26 cellular contexts compared by ENCODE assay signal in genomic region chr15:92772061-92772460, GRCh38.
"Had no signal": no experiment of that assay in that cellular context is flagged by ENCODE, and none has a peak within 500 bp of the region (broad histone marks: within the 10 kb centered on the region; RNA-seq: fewer than 3 reads in every experiment).

No MANE protein-coding gene starts in this region.

- H3K9me3 Mint-ChIP-seq: activated CD8-positive, alpha-beta T cell treated with anti-CD3 and anti-CD28 coated beads for 36 hours; activated T-cell treated with anti-CD3 and anti-CD28 coated beads, Interleukin-2, amount 50 U/mL, for 4 hours; activated T-helper 17 cell treated with anti-CD3 and anti-CD28 coated beads, Interleukin-2, amount 50 U/mL, for 72 hours; central memory CD8-positive, alpha-beta T cell had no signal

- H3K27ac ChIP-seq: brain microvascular endothelial cell, coronary artery, dorsolateral prefrontal cortex had no signal

- ATAC-seq: activated CD8-positive, alpha-beta T cell treated with anti-CD3 and anti-CD28 coated beads for 36 hours; activated T-cell treated with anti-CD3 and anti-CD28 coated beads, Interleukin-2, amount 50 U/mL, for 4 hours; activated T-helper 17 cell treated with anti-CD3 and anti-CD28 coated beads, Interleukin-2, amount 50 U/mL, for 72 hours; esophagus mucosa; WTC11 had no signal

- H3K4me3 ChIP-seq: coronary artery, dorsolateral prefrontal cortex had no signal

- H3K27me3 ChIP-seq: brain microvascular endothelial cell, dorsolateral prefrontal cortex had no signal

- H3K36me3 Mint-ChIP-seq: activated naive CD8-positive, alpha-beta T cell had no signal

- H3K27me3 Mint-ChIP-seq: activated CD8-positive, alpha-beta T cell treated with anti-CD3 and anti-CD28 coated beads for 36 hours; activated naive CD8-positive, alpha-beta T cell; activated T-helper 17 cell treated with anti-CD3 and anti-CD28 coated beads, Interleukin-2, amount 50 U/mL, for 72 hours; central memory CD8-positive, alpha-beta T cell; dendritic cell treated with granulocyte-macrophage colony-stimulating factor and Interleukin-4, amounts not matched to agents 40 ng/mL and 50 ng/mL, for 4 days had no signal

- H3K36me3 ChIP-seq: brain microvascular endothelial cell had no signal

- DNase-seq: activated CD4-positive, alpha-beta T cell treated with anti-CD3 and anti-CD28 coated beads for 1 hour; activated CD4-positive, alpha-beta T cell treated with anti-CD3 and anti-CD28 coated beads for 4 hours; activated CD4-positive, alpha-beta T cell treated with anti-CD3 and anti-CD28 coated beads, Interleukin-2, amount 50 U/mL, for 1 hour; activated CD4-positive, alpha-beta T cell treated with anti-CD3 and anti-CD28 coated beads, Interleukin-2, amount 50 U/mL, for 48 hours; activated CD8-positive, alpha-beta memory T cell treated with anti-CD3 and anti-CD28 coated beads for 24 hours; activated CD8-positive, alpha-beta T cell treated with anti-CD3 and anti-CD28 coated beads for 36 hours; activated effector memory CD4-positive, alpha-beta T cell treated with Interleukin-2 at 50 U/mL for 16 hours; activated gamma-delta T cell treated with Interleukin-2 at 50 U/mL for 16 hours; activated naive CD4-positive, alpha-beta T cell treated with anti-CD3 and anti-CD28 coated beads, Interleukin-2, amount 50 U/mL, for 16 hours; activated naive CD4-positive, alpha-beta T cell treated with Interleukin-2 at 50 U/mL for 16 hours; activated T-cell treated with anti-CD3 and anti-CD28 coated beads, Interleukin-2, amount 50 U/mL, for 4 hours; amniotic stem cell; anterior cingulate cortex; brain microvascular endothelial cell; dorsolateral prefrontal cortex; effector memory CD4-positive, alpha-beta T cell; endodermal cell; foreskin fibroblast; T-helper 2 cell had no signal

- H3K27ac Mint-ChIP-seq: activated CD8-positive, alpha-beta T cell treated with anti-CD3 and anti-CD28 coated beads for 36 hours; activated naive CD8-positive, alpha-beta T cell; activated T-helper 17 cell treated with anti-CD3 and anti-CD28 coated beads, Interleukin-2, amount 50 U/mL, for 72 hours; dendritic cell treated with granulocyte-macrophage colony-stimulating factor and Interleukin-4, amounts not matched to agents 40 ng/mL and 50 ng/mL, for 4 days; endodermal cell; WTC11 had no signal

- H3K4me1 Mint-ChIP-seq: activated T-helper 17 cell treated with anti-CD3 and anti-CD28 coated beads, Interleukin-2, amount 50 U/mL, for 72 hours; central memory CD8-positive, alpha-beta T cell; endodermal cell; WTC11 had no signal

- H3K4me3 Mint-ChIP-seq: activated CD8-positive, alpha-beta T cell treated with anti-CD3 and anti-CD28 coated beads for 36 hours; activated naive CD8-positive, alpha-beta T cell; activated T-cell treated with anti-CD3 and anti-CD28 coated beads, Interleukin-2, amount 50 U/mL, for 4 hours; activated T-helper 17 cell treated with anti-CD3 and anti-CD28 coated beads, Interleukin-2, amount 50 U/mL, for 72 hours; central memory CD8-positive, alpha-beta T cell; dendritic cell treated with granulocyte-macrophage colony-stimulating factor and Interleukin-4, amounts not matched to agents 40 ng/mL and 50 ng/mL, for 4 days; endodermal cell; WTC11 had no signal
